ENCODE assay signal across 8 cellular contexts in genomic region chr11:45872513-45873356, GRCh38. TPM values are rescaled to one million over a fixed set of nuclear protein-coding genes. Genes with fewer than 3 reads are reported as not detected.
DNase-seq lines count a peak whose midpoint lies in the region; ATAC-seq, FAIRE-seq and TF ChIP-seq lines count a peak whose summit lies in the region.

No MANE protein-coding gene starts in this region.

- peak; percentile 31 for DNase-seq in SIG-M5 treated with dmso at 0.1 percent for 504 hours (lab: John Stamatoyannopoulos, UW; ENCODE audit: unreplicated experiment)
- no peak for DNase-seq in SIG-M5 (lab: John Stamatoyannopoulos, UW)
- no peak for DNase-seq in LNCaP clone FGC (ENCODE audit: low read depth)
- peak; percentile 77 to 79 for DNase-seq in SJSA1 (ENCODE audit: low read depth in 1 of 2, low spot score in 2 of 2)
- DNase-seq in chondrocyte (ENCODE audit: low spot score), result peak; percentile 53
- peak; percentile 29 for DNase-seq in HepG2 (ENCODE audit: low spot score)
- peak; percentile 86 for DNase-seq in superior temporal gyrus (ENCODE audit: extremely low spot score)
- no peak for DNase-seq in stimulated activated naive CD4-positive, alpha-beta T cell treated with Interleukin-2 at 50 U/mL for 16 hours (lab: John Stamatoyannopoulos, UW)

- CTCF ChIA-PET in HepG2 (lab: Yijun Ruan, JAX; ENCODE audit: low intra/inter-chr PET ratio, low total read pairs), result interaction anchor here (1.3 kb wide), 1 partner anchor 133 kb away, joined by 5 read pairs; no protein-coding TSS in a partner anchor

- H3K4me1 Mint-ChIP-seq in chondrocyte (ENCODE audit: low read depth), result peaks cover 7% of the 10 kb centered on the region

- H3K4me3 ChIP-seq in LNCaP clone FGC (ENCODE audit: low read depth, low read length) (no peak overlapping the region), SJSA1 (no peak overlapping the region), HepG2 (replicated peaks in 1 of 3; ENCODE audit: insufficient read depth in 1 of 3, low read depth in 2 of 3, low read length in 3 of 3) (no peak overlapping the region)

- TF ChIP-seq RAD21 in HepG2 (CRISPR knock-in tag; IDR thresholded peaks at IDR 0.05), result peak; percentile 69

- H3K36me3 Mint-ChIP-seq in chondrocyte (ENCODE audit: low read depth), result peaks cover 24% of the 10 kb centered on the region

- no peak for TF ChIP-seq POLR2A in HepG2 (IDR thresholded peaks at IDR 0.05; ENCODE audit: insufficient read depth in 1 of 2, low read depth in 2 of 2, low read length in 2 of 2)

- peak overlapping the region; percentile 77 for H3K27ac Mint-ChIP-seq in chondrocyte (ENCODE audit: unreplicated experiment)

- H3K4me1 ChIP-seq in SJSA1 (replicated peaks) (peaks cover 12% of the 10 kb centered on the region), HepG2 (ENCODE audit: insufficient read depth, low read length) (no peaks in the 10 kb centered on the region)

- H4K20me1 ChIP-seq in HepG2 (ENCODE audit: insufficient read depth, low read length), result 0 out of 2 replicates have a peak, but pooled peaks cover 3% of the 10 kb centered on the region

- H3K36me3 ChIP-seq in SJSA1, result peaks cover 94% of the 10 kb centered on the region
- peaks cover 28 to 73% of the 10 kb centered on the region in 2 experiments for H3K36me3 ChIP-seq in HepG2 (replicated peaks in 1 of 2; ENCODE audit: control insufficient read depth in 1 of 2, insufficient read depth in 2 of 2, low read length in 2 of 2)

- H3K9me3 ChIP-seq in SJSA1 (replicated peaks), result no peaks in the 10 kb centered on the region
- H3K9me3 ChIP-seq in HepG2 (ENCODE audit: low read length), result no peaks in the 10 kb centered on the region

- no TSS peak for BruUV-seq in HepG2 (replicated peaks; lab: Mats Ljungman, UMichigan)

- H3K79me2 ChIP-seq in HepG2 (ENCODE audit: insufficient read depth, low read length), result no peaks in the 10 kb centered on the region

- POLR2A ChIA-PET in HepG2 (lab: Yijun Ruan, JAX), result no interaction called here

- H3K27me3 ChIP-seq in SJSA1 (replicated peaks) (no peaks in the 10 kb centered on the region), HepG2 (ENCODE audit: control insufficient read depth in 1 of 2, insufficient read depth in 2 of 2, low read length in 2 of 2) (no peaks in the 10 kb centered on the region)

- TF ChIP-seq CTCF in LNCaP clone FGC (IDR thresholded peaks at IDR 0.05; ENCODE audit: control insufficient read depth, extremely low read depth, insufficient read depth) (peak; percentile 79), chondrocyte (IDR thresholded peaks at IDR 0.05) (peak; percentile 83), HepG2 (CRISPR knock-in tag; IDR thresholded peaks at IDR 0.05) (peak; percentile 83)

- no peak for TF ChIP-seq EP300 in HepG2 (IDR thresholded peaks at IDR 0.05; ENCODE audit: low read depth in 2 of 2, low read length in 2 of 2)
- no peak for TF ChIP-seq EP300 in HepG2 (CRISPR knock-in tag; IDR thresholded peaks at IDR 0.05; ENCODE audit: borderline replicate concordance)

- intact Hi-C loops in HepG2 (cut with micrococcal nuclease; ENCODE audit: unreplicated experiment), result loop anchor here (1.0 kb wide), 1 partner anchor 134 kb away; no protein-coding TSS in a partner anchor

- no peaks in the 10 kb centered on the region for H3K9me3 Mint-ChIP-seq in chondrocyte (ENCODE audit: low read depth)

- FAIRE-seq in HepG2 (lab: Jason Lieb, UNC), result peak; percentile 36

- ATAC-seq in HepG2, result peak; percentile 90

- no peak overlapping the region for H2AFZ ChIP-seq in HepG2 (ENCODE audit: low read length)

- WGBS in HepG2 (ENCODE audit: low lambda C conversion rate), result 91% methylated on average over 10 of the region's 10 CpGs

- no peak overlapping the region for H3K4me3 Mint-ChIP-seq in chondrocyte (ENCODE audit: unreplicated experiment)

- 0 out of 2 replicates have a peak overlapping the region, but pooled peaks have one; percentile 11 for H3K27ac ChIP-seq in SJSA1
- H3K27ac ChIP-seq in HepG2 (ENCODE audit: extremely low read length, insufficient read depth, low read length), result no peak overlapping the region

- no peak overlapping the region for H3K9ac ChIP-seq in HepG2 (ENCODE audit: insufficient read depth, low read depth, low read length)

- in situ Hi-C loops in HepG2 (cut with HindIII; ENCODE audit: extremely low pct_ligation_motif_present, low pct_unique_long_range_greater_than_20kb), result no loop called here

- no peak overlapping the region for H3K4me2 ChIP-seq in HepG2 (ENCODE audit: low read depth, low read length)

- H3K27me3 Mint-ChIP-seq in chondrocyte (ENCODE audit: low read depth), result no peaks in the 10 kb centered on the region

RNA-seq across cellular contexts. Expression of gene MAPK8IP1, which starts 12.7 kb away (rescaled TPM):
- total RNA-seq in SJSA1 (2014; rRNA removed; shearing (Covaris generic)), result 2.6 and 4.3 TPM in 2 replicates
- total RNA-seq in chondrocyte, result 6.7 to 10.8 TPM (median 9.6 TPM) in 3 replicates
- 3.0 and 4.2 TPM in 2 replicates for total RNA-seq in HepG2 (2016; rRNA removed; fragmentation: Illumina TruSeq; extraction: Trizol)
- total RNA-seq in HepG2 (2016; cell fraction: cytosol; rRNA removed; fragmentation: Illumina TruSeq; extraction: Trizol; ENCODE audit: low read depth), result 1.8 and 1.9 TPM in 2 replicates
- total RNA-seq in HepG2 (2016; cell fraction: insoluble cytoplasmic fraction; rRNA removed; fragmentation: Illumina TruSeq; extraction: Trizol), result 4.1 and 4.2 TPM in 2 replicates
- 4.9 and 5.4 TPM in 2 replicates for total RNA-seq in HepG2 (2016; cell fraction: membrane; rRNA removed; fragmentation: Illumina TruSeq; extraction: Trizol)
- 2.2 and 2.8 TPM in 2 replicates for total RNA-seq in HepG2 (2016; cell fraction: nucleus; rRNA removed; fragmentation: Illumina TruSeq; extraction: Trizol)
- 2.2 and 3.1 TPM in 2 replicates for polyA plus RNA-seq in HepG2 (2011; rRNA removed)
- polyA plus RNA-seq in HepG2 (2011; cell fraction: cytosol; rRNA removed), result 2.2 and 3.1 TPM in 2 replicates
- 5.3 and 6.8 TPM in 2 replicates for polyA plus RNA-seq in HepG2 (2011; cell fraction: nucleus; rRNA removed)
- 1.2 and 1.9 TPM in 2 replicates for polyA plus RNA-seq in HepG2 (2012)
- 2.5 and 2.9 TPM in 2 replicates for polyA plus RNA-seq in HepG2 (2016; cell fraction: cytosol; fragmentation: Illumina TruSeq; extraction: Trizol; ENCODE audit: low read depth)
- 4.7 and 5.0 TPM in 2 replicates for polyA plus RNA-seq in HepG2 (2016; cell fraction: insoluble cytoplasmic fraction; fragmentation: Illumina TruSeq; extraction: Trizol; ENCODE audit: low read depth)
- polyA plus RNA-seq in HepG2 (2016; cell fraction: membrane; fragmentation: Illumina TruSeq; extraction: Trizol; ENCODE audit: low read depth), result 5.4 and 6.2 TPM in 2 replicates
- 5.6 and 7.4 TPM in 2 replicates for polyA plus RNA-seq in HepG2 (2016; cell fraction: nucleus; fragmentation: Illumina TruSeq; extraction: Trizol; ENCODE audit: insufficient read depth, low read depth)
- polyA minus RNA-seq in HepG2 (2011; rRNA and poly(A)+ RNA removed; ENCODE audit: low replicate concordance), result 1.2 and 6.3 TPM in 2 replicates
- 2.4 TPM in 2 replicates for polyA minus RNA-seq in HepG2 (2011; cell fraction: cytosol; rRNA and poly(A)+ RNA removed)
- polyA minus RNA-seq in HepG2 (2011; cell fraction: nucleus; rRNA and poly(A)+ RNA removed), result 1.2 TPM in 2 replicates

RNA-seq across cellular contexts. Expression of gene CRY2, which starts 25.5 kb away (rescaled TPM):
- total RNA-seq in SJSA1 (2014; rRNA removed; shearing (Covaris generic)), result 16.1 and 17.3 TPM in 2 replicates
- total RNA-seq in chondrocyte, result 12.2 to 16.8 TPM (median 13.8 TPM) in 3 replicates
- total RNA-seq in HepG2 (2016; rRNA removed; fragmentation: Illumina TruSeq; extraction: Trizol), result 8.8 and 12.2 TPM in 2 replicates
- total RNA-seq in HepG2 (2016; cell fraction: cytosol; rRNA removed; fragmentation: Illumina TruSeq; extraction: Trizol; ENCODE audit: low read depth), result 8.5 and 9.2 TPM in 2 replicates
- 7.8 and 11.7 TPM in 2 replicates for total RNA-seq in HepG2 (2016; cell fraction: insoluble cytoplasmic fraction; rRNA removed; fragmentation: Illumina TruSeq; extraction: Trizol)
- 7.7 and 7.9 TPM in 2 replicates for total RNA-seq in HepG2 (2016; cell fraction: membrane; rRNA removed; fragmentation: Illumina TruSeq; extraction: Trizol)
- total RNA-seq in HepG2 (2016; cell fraction: nucleus; rRNA removed; fragmentation: Illumina TruSeq; extraction: Trizol), result 14.4 and 18.4 TPM in 2 replicates
- 10.0 and 10.1 TPM in 2 replicates for polyA plus RNA-seq in HepG2 (2011; rRNA removed)
- polyA plus RNA-seq in HepG2 (2011; cell fraction: cytosol; rRNA removed), result 4.5 and 4.8 TPM in 2 replicates
- 42.1 and 49.3 TPM in 2 replicates for polyA plus RNA-seq in HepG2 (2011; cell fraction: nucleus; rRNA removed)
- 8.4 and 8.8 TPM in 2 replicates for polyA plus RNA-seq in HepG2 (2012)
- 0.70 and 0.83 TPM in 2 replicates for polyA plus RNA-seq in HepG2 (2016; cell fraction: cytosol; fragmentation: Illumina TruSeq; extraction: Trizol; ENCODE audit: low read depth)
- 6.0 and 7.6 TPM in 2 replicates for polyA plus RNA-seq in HepG2 (2016; cell fraction: insoluble cytoplasmic fraction; fragmentation: Illumina TruSeq; extraction: Trizol; ENCODE audit: low read depth)
- polyA plus RNA-seq in HepG2 (2016; cell fraction: membrane; fragmentation: Illumina TruSeq; extraction: Trizol; ENCODE audit: low read depth), result 1.9 and 2.1 TPM in 2 replicates
- polyA plus RNA-seq in HepG2 (2016; cell fraction: nucleus; fragmentation: Illumina TruSeq; extraction: Trizol; ENCODE audit: insufficient read depth, low read depth), result 27.9 and 28.8 TPM in 2 replicates
- polyA minus RNA-seq in HepG2 (2011; rRNA and poly(A)+ RNA removed; ENCODE audit: low replicate concordance), result 28.6 and 30.6 TPM in 2 replicates
- 7.2 and 7.8 TPM in 2 replicates for polyA minus RNA-seq in HepG2 (2011; cell fraction: cytosol; rRNA and poly(A)+ RNA removed)
- 25.4 and 26.0 TPM in 2 replicates for polyA minus RNA-seq in HepG2 (2011; cell fraction: nucleus; rRNA and poly(A)+ RNA removed)

RNA-seq across cellular contexts. Expression of gene FREY1, which starts 34.3 kb away (rescaled TPM):
- total RNA-seq in SJSA1 (2014; rRNA removed; shearing (Covaris generic)), result 0.21 TPM in 1 of 2 replicates, not detected in the other
- total RNA-seq in chondrocyte (0.49 to 1.4 TPM (median 0.80 TPM) in 3 replicates), HepG2 (2016; rRNA removed; fragmentation: Illumina TruSeq; extraction: Trizol) (0.73 TPM in 1 of 2 replicates, not detected in the other)
- total RNA-seq in HepG2 (2016; cell fraction: cytosol; rRNA removed; fragmentation: Illumina TruSeq; extraction: Trizol; ENCODE audit: low read depth), result not detected in 2 replicates
- total RNA-seq in HepG2 (2016; cell fraction: insoluble cytoplasmic fraction; rRNA removed; fragmentation: Illumina TruSeq; extraction: Trizol), result 0.27 and 0.52 TPM in 2 replicates
- not detected in 2 replicates for total RNA-seq in HepG2 (2016; cell fraction: membrane; rRNA removed; fragmentation: Illumina TruSeq; extraction: Trizol)
- total RNA-seq in HepG2 (2016; cell fraction: nucleus; rRNA removed; fragmentation: Illumina TruSeq; extraction: Trizol), result 1.3 TPM in 1 of 2 replicates, not detected in the other
- polyA plus RNA-seq in HepG2 (2011; rRNA removed), result 0.22 and 0.44 TPM in 2 replicates
- not detected in 2 replicates for polyA plus RNA-seq in HepG2 (2011; cell fraction: cytosol; rRNA removed)
- 2.4 and 5.3 TPM in 2 replicates for polyA plus RNA-seq in HepG2 (2011; cell fraction: nucleus; rRNA removed)
- polyA plus RNA-seq in HepG2 (2012), result 0.27 TPM in 1 of 2 replicates, not detected in the other
- not detected in 2 replicates for polyA plus RNA-seq in HepG2 (2016; cell fraction: cytosol; fragmentation: Illumina TruSeq; extraction: Trizol; ENCODE audit: low read depth)
- not detected in 2 replicates for polyA plus RNA-seq in HepG2 (2016; cell fraction: insoluble cytoplasmic fraction; fragmentation: Illumina TruSeq; extraction: Trizol; ENCODE audit: low read depth)
- not detected in 2 replicates for polyA plus RNA-seq in HepG2 (2016; cell fraction: membrane; fragmentation: Illumina TruSeq; extraction: Trizol; ENCODE audit: low read depth)
- polyA plus RNA-seq in HepG2 (2016; cell fraction: nucleus; fragmentation: Illumina TruSeq; extraction: Trizol; ENCODE audit: insufficient read depth, low read depth), result not detected in 2 replicates
- 4.0 and 13.4 TPM in 2 replicates for polyA minus RNA-seq in HepG2 (2011; rRNA and poly(A)+ RNA removed; ENCODE audit: low replicate concordance)
- polyA minus RNA-seq in HepG2 (2011; cell fraction: cytosol; rRNA and poly(A)+ RNA removed), result not detected in 2 replicates
- polyA minus RNA-seq in HepG2 (2011; cell fraction: nucleus; rRNA and poly(A)+ RNA removed), result 7.2 and 7.8 TPM in 2 replicates

RNA-seq across cellular contexts. Expression of gene PEX16, which starts 44.9 kb away (rescaled TPM):
- 33.4 and 33.9 TPM in 2 replicates for total RNA-seq in SJSA1 (2014; rRNA removed; shearing (Covaris generic))
- 17.5 to 22.8 TPM (median 20.4 TPM) in 3 replicates for total RNA-seq in chondrocyte
- total RNA-seq in HepG2 (2016; rRNA removed; fragmentation: Illumina TruSeq; extraction: Trizol), result 18.6 and 21.8 TPM in 2 replicates
- total RNA-seq in HepG2 (2016; cell fraction: cytosol; rRNA removed; fragmentation: Illumina TruSeq; extraction: Trizol; ENCODE audit: low read depth), result 11.4 and 13.9 TPM in 2 replicates
- total RNA-seq in HepG2 (2016; cell fraction: insoluble cytoplasmic fraction; rRNA removed; fragmentation: Illumina TruSeq; extraction: Trizol), result 14.6 and 24.3 TPM in 2 replicates
- total RNA-seq in HepG2 (2016; cell fraction: membrane; rRNA removed; fragmentation: Illumina TruSeq; extraction: Trizol), result 18.4 and 20.4 TPM in 2 replicates
- 20.1 and 24.1 TPM in 2 replicates for total RNA-seq in HepG2 (2016; cell fraction: nucleus; rRNA removed; fragmentation: Illumina TruSeq; extraction: Trizol)
- polyA plus RNA-seq in HepG2 (2011; rRNA removed), result 12.5 and 16.8 TPM in 2 replicates
- 13.7 and 17.1 TPM in 2 replicates for polyA plus RNA-seq in HepG2 (2011; cell fraction: cytosol; rRNA removed)
- 47.3 and 52.6 TPM in 2 replicates for polyA plus RNA-seq in HepG2 (2011; cell fraction: nucleus; rRNA removed)
- polyA plus RNA-seq in HepG2 (2012), result 10.4 and 13.1 TPM in 2 replicates
- polyA plus RNA-seq in HepG2 (2016; cell fraction: cytosol; fragmentation: Illumina TruSeq; extraction: Trizol; ENCODE audit: low read depth), result 9.0 and 11.2 TPM in 2 replicates
- polyA plus RNA-seq in HepG2 (2016; cell fraction: insoluble cytoplasmic fraction; fragmentation: Illumina TruSeq; extraction: Trizol; ENCODE audit: low read depth), result 13.3 and 13.5 TPM in 2 replicates
- 10.8 and 13.0 TPM in 2 replicates for polyA plus RNA-seq in HepG2 (2016; cell fraction: membrane; fragmentation: Illumina TruSeq; extraction: Trizol; ENCODE audit: low read depth)
- 34.9 and 44.4 TPM in 2 replicates for polyA plus RNA-seq in HepG2 (2016; cell fraction: nucleus; fragmentation: Illumina TruSeq; extraction: Trizol; ENCODE audit: insufficient read depth, low read depth)
- polyA minus RNA-seq in HepG2 (2011; rRNA and poly(A)+ RNA removed; ENCODE audit: low replicate concordance), result 19.0 and 26.5 TPM in 2 replicates
- polyA minus RNA-seq in HepG2 (2011; cell fraction: cytosol; rRNA and poly(A)+ RNA removed), result 7.1 and 8.4 TPM in 2 replicates
- 19.3 and 22.0 TPM in 2 replicates for polyA minus RNA-seq in HepG2 (2011; cell fraction: nucleus; rRNA and poly(A)+ RNA removed)

RNA-seq across cellular contexts. Expression of gene LARGE2, which starts 49.7 kb away (rescaled TPM):
- not detected in 2 replicates for total RNA-seq in SJSA1 (2014; rRNA removed; shearing (Covaris generic))
- total RNA-seq in chondrocyte, result not detected in 3 replicates
- total RNA-seq in HepG2 (2016; rRNA removed; fragmentation: Illumina TruSeq; extraction: Trizol), result 10.0 and 21.6 TPM in 2 replicates
- total RNA-seq in HepG2 (2016; cell fraction: cytosol; rRNA removed; fragmentation: Illumina TruSeq; extraction: Trizol; ENCODE audit: low read depth), result 14.2 and 19.1 TPM in 2 replicates
- 7.5 and 20.4 TPM in 2 replicates for total RNA-seq in HepG2 (2016; cell fraction: insoluble cytoplasmic fraction; rRNA removed; fragmentation: Illumina TruSeq; extraction: Trizol)
- 31.5 and 38.0 TPM in 2 replicates for total RNA-seq in HepG2 (2016; cell fraction: membrane; rRNA removed; fragmentation: Illumina TruSeq; extraction: Trizol)
- 12.2 and 18.7 TPM in 2 replicates for total RNA-seq in HepG2 (2016; cell fraction: nucleus; rRNA removed; fragmentation: Illumina TruSeq; extraction: Trizol)
- 8.5 and 12.5 TPM in 2 replicates for polyA plus RNA-seq in HepG2 (2011; rRNA removed)
- polyA plus RNA-seq in HepG2 (2011; cell fraction: cytosol; rRNA removed), result 6.6 and 10.9 TPM in 2 replicates
- polyA plus RNA-seq in HepG2 (2011; cell fraction: nucleus; rRNA removed), result 32.4 and 37.4 TPM in 2 replicates
- polyA plus RNA-seq in HepG2 (2012), result 9.6 and 9.7 TPM in 2 replicates
- polyA plus RNA-seq in HepG2 (2016; cell fraction: cytosol; fragmentation: Illumina TruSeq; extraction: Trizol; ENCODE audit: low read depth), result 20.1 and 23.9 TPM in 2 replicates
- 13.5 and 14.3 TPM in 2 replicates for polyA plus RNA-seq in HepG2 (2016; cell fraction: insoluble cytoplasmic fraction; fragmentation: Illumina TruSeq; extraction: Trizol; ENCODE audit: low read depth)
- polyA plus RNA-seq in HepG2 (2016; cell fraction: membrane; fragmentation: Illumina TruSeq; extraction: Trizol; ENCODE audit: low read depth), result 33.6 and 37.3 TPM in 2 replicates
- 50.8 and 52.9 TPM in 2 replicates for polyA plus RNA-seq in HepG2 (2016; cell fraction: nucleus; fragmentation: Illumina TruSeq; extraction: Trizol; ENCODE audit: insufficient read depth, low read depth)
- polyA minus RNA-seq in HepG2 (2011; rRNA and poly(A)+ RNA removed; ENCODE audit: low replicate concordance), result 15.3 TPM in 1 of 2 replicates, not detected in the other
- polyA minus RNA-seq in HepG2 (2011; cell fraction: cytosol; rRNA and poly(A)+ RNA removed), result 2.2 and 5.0 TPM in 2 replicates
- 3.2 and 3.5 TPM in 2 replicates for polyA minus RNA-seq in HepG2 (2011; cell fraction: nucleus; rRNA and poly(A)+ RNA removed)

Comparison
In these comparisons a context has a peak if more than half of its experiments do, and no peak if none do; other contexts are left out.
1. DNase-seq: peak in SIG-M5 treated with dmso at 0.1 percent for 504 hours (single experiment), SJSA1 (2 of 2), chondrocyte (single experiment), HepG2 (single experiment) and superior temporal gyrus (single experiment); none in SIG-M5 (single experiment), LNCaP clone FGC (single experiment) and stimulated activated naive CD4-positive, alpha-beta T cell treated with Interleukin-2 at 50 U/mL for 16 hours (single experiment).
2. Peak in every context shown above with its lines, with median percentiles within 50 percentile points of each other: CTCF ChIP-seq.